9 cellular contexts compared by ENCODE assay signal in genomic region chr3:193645806-193646205, GRCh38.
"Had no signal": no experiment of that assay in that cellular context is flagged by ENCODE, and none has a peak within 500 bp of the region (broad histone marks: within the 10 kb centered on the region; RNA-seq: fewer than 3 reads in every experiment).

No MANE protein-coding gene starts in this region.

- H3K4me1 Mint-ChIP-seq: IgD-negative memory B cell had no signal

- H3K9me3 ChIP-seq: HAP-1 had no signal

- H3K4me3 Mint-ChIP-seq: HFFc6, IgD-negative memory B cell had no signal

- H3K9me3 Mint-ChIP-seq: HFFc6, IgD-negative memory B cell had no signal

- H3K9ac ChIP-seq: GM23248 had no signal

- H3K27ac ChIP-seq: GM23248, HL-60 had no signal

- H3K4me3 ChIP-seq: GM23248, HAP-1 had no signal

- ATAC-seq: HCT116, HepG2 had no signal

- H3K27me3 Mint-ChIP-seq: IgD-negative memory B cell had no signal

- H3K4me1 ChIP-seq: HAP-1 had no signal

- H3K27ac Mint-ChIP-seq: HFFc6, IgD-negative memory B cell had no signal

- DNase-seq: GM23248, GOT3, H7, HFFc6 had no signal
